Comparison of ENCODE assay signal across 8 cellular contexts in the genomic region with DNA sequence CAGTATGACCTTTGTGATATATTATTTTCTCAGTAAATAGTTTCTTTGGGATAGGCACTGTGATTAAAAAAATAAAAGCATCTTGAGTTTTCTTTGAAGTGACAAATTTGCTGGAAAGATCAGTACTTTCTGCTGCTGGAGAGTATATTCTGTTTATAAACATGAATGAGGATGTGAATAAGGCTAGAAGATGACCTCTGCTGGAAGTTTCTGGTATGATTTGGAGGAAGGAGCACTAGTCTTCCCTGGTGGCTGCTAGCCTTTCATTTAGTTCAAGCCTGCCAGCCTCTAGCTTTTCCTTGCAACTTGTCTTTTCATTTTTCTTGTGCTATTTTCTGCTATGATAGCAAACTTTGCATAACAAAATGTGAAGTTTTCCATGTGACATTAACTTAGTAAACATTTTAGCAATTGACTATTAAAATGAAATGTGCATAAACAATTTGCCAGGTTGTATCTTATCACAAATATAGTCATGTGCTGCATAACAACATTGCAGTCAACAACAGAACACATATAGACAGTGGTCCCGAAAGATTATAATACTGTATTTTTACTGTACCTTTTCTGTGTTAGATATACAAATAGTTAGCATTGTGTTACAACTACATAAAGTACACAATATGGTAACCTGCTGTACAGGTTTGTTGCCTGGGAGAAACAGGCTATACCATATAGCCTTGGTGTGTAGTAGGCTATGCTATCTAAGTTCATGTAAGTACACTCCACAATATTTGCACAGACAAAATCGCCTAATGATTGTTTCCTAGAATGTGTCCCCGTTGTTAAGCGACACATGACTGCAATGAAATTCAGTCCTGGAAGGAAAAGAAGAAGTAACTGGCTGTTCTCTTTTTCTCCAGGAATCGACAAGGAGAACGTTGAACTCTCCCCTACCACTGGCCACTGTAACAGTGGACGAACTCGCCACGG. TPM values are rescaled to one million over a fixed set of nuclear protein-coding genes. Genes with fewer than 3 reads are reported as not detected.
DNase-seq lines count a peak whose midpoint lies in the region; ATAC-seq, FAIRE-seq and TF ChIP-seq lines count a peak whose summit lies in the region.

No MANE protein-coding gene starts in this region.

- peak in 3 of 4 donors; percentile 76 to 90 (median 89) for ATAC-seq in pancreas
- ATAC-seq in GM19328 (IDR thresholded peaks at IDR 0.05; ENCODE audit: unreplicated experiment), result no peak

- DNase-seq in activated T-cell treated with anti-CD3 and anti-CD28 coated beads for 24 hours (ENCODE audit: low read depth) (peak; percentile 25), fibroblast of the aortic adventitia (ENCODE audit: low read depth) (peak; percentile 85), pancreas (no peak)
- no peak for DNase-seq in activated T-cell treated with anti-CD3 and anti-CD28 coated beads, Interleukin-2, amount 50 U/mL, for 48 hours
- no peak for DNase-seq in NK-92 treated with Interleukin-12 subunit alpha and Interleukin-12 subunit beta, amount 100 ng/mL, for 24 hours (lab: John Stamatoyannopoulos, UW)

- H3K27me3 ChIP-seq in Loucy (ENCODE audit: insufficient read depth, low read length, poor library complexity, severe bottlenecking) (no peaks in the 10 kb centered on the region), SU-DHL-6 (ENCODE audit: low read length) (no peaks in the 10 kb centered on the region), pancreas (no peaks in the 10 kb centered on the region)

- H3F3A ChIP-seq in Loucy (ENCODE audit: low read depth) (no peaks in the 10 kb centered on the region), SU-DHL-6 (ENCODE audit: insufficient read depth) (0 out of 2 replicates have a peak, but pooled peaks cover 4% of the 10 kb centered on the region)

- no peak overlapping the region for H3K4me3 ChIP-seq in Loucy (ENCODE audit: low read length, poor library complexity, severe bottlenecking)
- no peak overlapping the region for H3K4me3 ChIP-seq in SU-DHL-6 (ENCODE audit: insufficient read depth, low read length, poor library complexity, severe bottlenecking)
- no peak overlapping the region for H3K4me3 ChIP-seq in fibroblast of the aortic adventitia (ENCODE audit: low read depth, low read length)
- no peak overlapping the region for H3K4me3 ChIP-seq in pancreas

- intact Hi-C loops in pancreas (cut with DNase I), result no loop called here

- no peak overlapping the region for H3K4me2 ChIP-seq in Loucy (ENCODE audit: low read depth, low read length, poor library complexity, severe bottlenecking)
- H3K4me2 ChIP-seq in SU-DHL-6 (ENCODE audit: low read depth, low read length, poor library complexity, severe bottlenecking), result no peak overlapping the region

- 88 to 89% methylated on average over 9 of the region's 9 CpGs for whole genome bisulfite sequencing in pancreas, 2 donors

- H3K9me3 ChIP-seq in Loucy (ENCODE audit: insufficient read depth, low read depth, low read length) (no peaks in the 10 kb centered on the region), SU-DHL-6 (ENCODE audit: insufficient read depth, low read length) (no peaks in the 10 kb centered on the region), pancreas (no peaks in the 10 kb centered on the region)

- H3K79me2 ChIP-seq in Loucy (ENCODE audit: insufficient read depth, low read length), result no peaks in the 10 kb centered on the region
- H3K79me2 ChIP-seq in SU-DHL-6 (ENCODE audit: insufficient read depth, low read length), result no peaks in the 10 kb centered on the region

- H3K36me3 ChIP-seq in Loucy (ENCODE audit: insufficient read depth, low read length), result peaks cover 9% of the 10 kb centered on the region; the same call in 1 of the 2 replicates
- no peaks in the 10 kb centered on the region for H3K36me3 ChIP-seq in SU-DHL-6 (ENCODE audit: low read length)
- peaks cover 0 to 17% (median 0%) of the 10 kb centered on the region in 3 donors for H3K36me3 ChIP-seq in pancreas

- peak; percentile 5 for FAIRE-seq in pancreas (lab: Jason Lieb, UNC)

- TF ChIP-seq CTCF in Loucy (conservative IDR thresholded peaks at IDR 0.05; ENCODE audit: low read length), result peak; percentile 79
- peak; percentile 40 for TF ChIP-seq CTCF in SU-DHL-6 (IDR thresholded peaks at IDR 0.05; ENCODE audit: insufficient read depth, low read length, poor library complexity, severe bottlenecking)
- peak; percentile 76 for TF ChIP-seq CTCF in fibroblast of the aortic adventitia (IDR thresholded peaks at IDR 0.05; ENCODE audit: insufficient read depth, low read length)
- TF ChIP-seq CTCF in pancreas (IDR thresholded peaks at IDR 0.05), result peak in 2 of 4 donors; percentile 18 to 19

- H3K4me1 ChIP-seq in Loucy (ENCODE audit: insufficient read depth, low read length, poor library complexity, severe bottlenecking), result peaks cover 11% of the 10 kb centered on the region
- peaks cover 0 to 6% (median 0%) of the 10 kb centered on the region in 3 donors for H3K4me1 ChIP-seq in pancreas

- no peak overlapping the region for H2AFZ ChIP-seq in Loucy (ENCODE audit: low read length)
- H2AFZ ChIP-seq in SU-DHL-6 (ENCODE audit: low read depth, low read length, severe bottlenecking), result no peak overlapping the region

- H3K27ac ChIP-seq in SU-DHL-6 (ENCODE audit: low read depth, low read length) (no peak overlapping the region), pancreas (no peak overlapping the region)

- no peak overlapping the region for H3K9ac ChIP-seq in Loucy (ENCODE audit: low read depth, low read length, poor library complexity, severe bottlenecking)
- H3K9ac ChIP-seq in SU-DHL-6 (ENCODE audit: low read length), result no peak overlapping the region

- no peaks in the 10 kb centered on the region for H3K9me2 ChIP-seq in Loucy (replicated peaks; ENCODE audit: low read depth, low read length)
- H3K9me2 ChIP-seq in SU-DHL-6 (replicated peaks; ENCODE audit: insufficient read depth, low read length), result no peaks in the 10 kb centered on the region

- no peaks in the 10 kb centered on the region for H4K20me1 ChIP-seq in Loucy (ENCODE audit: insufficient read depth, low read length, poor library complexity, severe bottlenecking)
- no peaks in the 10 kb centered on the region for H4K20me1 ChIP-seq in SU-DHL-6 (ENCODE audit: low read depth, low read length)

RNA-seq across cellular contexts. Expression of a gene that starts 18.1 kb away (rescaled TPM):
- total RNA-seq in fibroblast of the aortic adventitia (ENCODE audit: low replicate concordance) (0.09 and 0.74 TPM in 2 replicates), pancreas (10 to 100 TPM; 22.6 to 42.7 (median 26.6) TPM)
- 10 to 100 TPM in 1 of 2 donors, 1 to 10 TPM in 1; 6.5 to 10.4 TPM for polyA plus RNA-seq in pancreas

RNA-seq across cellular contexts. Expression of a gene that starts 52.0 kb away (rescaled TPM):
- total RNA-seq in fibroblast of the aortic adventitia (ENCODE audit: low replicate concordance) (9.9 and 11.0 TPM in 2 replicates), pancreas (1 to 10 TPM in 3 of 6 donors, under 1 TPM in 3; 0.20 to 8.5 (median 0.95) TPM)
- under 1 TPM; 0.61 to 0.99 TPM for polyA plus RNA-seq in pancreas

RNA-seq across cellular contexts. Expression of a gene that starts 59.6 kb away (rescaled TPM):
- total RNA-seq in fibroblast of the aortic adventitia (ENCODE audit: low replicate concordance), result 0.54 and 1.1 TPM in 2 replicates
- total RNA-seq in pancreas, result 10 to 100 TPM in 1 of 6 donors, 1 to 10 TPM in 2, under 1 TPM in 3; 0.12 to 10.7 (median 1.4) TPM
- polyA plus RNA-seq in pancreas, result 1 to 10 TPM in 1 of 2 donors, under 1 TPM in 1; 0.76 to 1.1 TPM

Comparison
In these comparisons a context has a peak if more than half of its experiments do, and no peak if none do; other contexts are left out.
1. DNase-seq: peak in activated T-cell treated with anti-CD3 and anti-CD28 coated beads for 24 hours (single experiment) and fibroblast of the aortic adventitia (single experiment); none in activated T-cell treated with anti-CD3 and anti-CD28 coated beads, Interleukin-2, amount 50 U/mL, for 48 hours (0 of 2), pancreas (0 of 6) and NK-92 treated with Interleukin-12 subunit alpha and Interleukin-12 subunit beta, amount 100 ng/mL, for 24 hours (single experiment).
2. RNA of a gene that starts 18.1 kb away (total RNA-seq): 22.6 to 42.7 TPM in pancreas; 0.09 to 0.74 TPM in fibroblast of the aortic adventitia; every median in the first group is over 10 times any median in the second.